1 cellular context compared by ENCODE assay signal in the genomic region with DNA sequence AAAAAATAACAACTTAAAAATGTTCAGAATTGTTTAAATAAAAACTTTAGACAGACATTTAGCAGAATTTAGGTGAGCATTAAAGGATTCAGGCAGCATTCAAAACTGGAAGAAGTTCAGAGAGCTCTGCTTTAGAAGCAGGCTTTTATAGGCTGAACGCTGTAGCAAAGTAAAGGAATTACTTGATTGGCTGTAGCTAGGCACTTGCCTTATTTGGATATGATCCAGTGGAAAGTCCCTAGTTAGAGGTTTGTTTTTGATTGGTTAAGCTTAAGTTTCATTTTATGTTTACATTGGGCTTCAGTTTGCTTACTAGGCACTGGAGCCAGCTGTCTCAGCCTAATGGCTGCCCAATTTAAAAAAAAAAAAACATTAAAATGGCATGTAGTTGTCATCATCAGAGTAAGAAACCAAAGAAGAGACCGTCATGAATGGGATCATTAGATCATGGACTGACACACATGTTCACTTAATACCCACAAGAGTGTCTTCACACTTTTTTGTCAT.
TF ChIP-seq lines count a peak whose summit lies in the region.

No MANE protein-coding gene starts in this region.

TF ChIP-seq in HepG2, 621 proteins besides CTCF, POLR2A, EP300 and RAD21 (continued from another document and continues in another):
- TF ChIP-seq, protein P1, sequence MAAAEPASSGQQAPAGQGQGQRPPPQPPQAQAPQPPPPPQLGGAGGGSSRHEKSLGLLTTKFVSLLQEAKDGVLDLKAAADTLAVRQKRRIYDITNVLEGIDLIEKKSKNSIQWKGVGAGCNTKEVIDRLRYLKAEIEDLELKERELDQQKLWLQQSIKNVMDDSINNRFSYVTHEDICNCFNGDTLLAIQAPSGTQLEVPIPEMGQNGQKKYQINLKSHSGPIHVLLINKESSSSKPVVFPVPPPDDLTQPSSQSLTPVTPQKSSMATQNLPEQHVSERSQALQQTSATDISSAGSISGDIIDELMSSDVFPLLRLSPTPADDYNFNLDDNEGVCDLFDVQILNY (CRISPR knock-in tag; conservative IDR thresholded peaks at IDR 0.05): no peak
- TF ChIP-seq, protein P2, sequence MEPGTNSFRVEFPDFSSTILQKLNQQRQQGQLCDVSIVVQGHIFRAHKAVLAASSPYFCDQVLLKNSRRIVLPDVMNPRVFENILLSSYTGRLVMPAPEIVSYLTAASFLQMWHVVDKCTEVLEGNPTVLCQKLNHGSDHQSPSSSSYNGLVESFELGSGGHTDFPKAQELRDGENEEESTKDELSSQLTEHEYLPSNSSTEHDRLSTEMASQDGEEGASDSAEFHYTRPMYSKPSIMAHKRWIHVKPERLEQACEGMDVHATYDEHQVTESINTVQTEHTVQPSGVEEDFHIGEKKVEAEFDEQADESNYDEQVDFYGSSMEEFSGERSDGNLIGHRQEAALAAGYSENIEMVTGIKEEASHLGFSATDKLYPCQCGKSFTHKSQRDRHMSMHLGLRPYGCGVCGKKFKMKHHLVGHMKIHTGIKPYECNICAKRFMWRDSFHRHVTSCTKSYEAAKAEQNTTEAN (CRISPR knock-in tag; conservative IDR thresholded peaks at IDR 0.05): no peak
- TF ChIP-seq ZNF768 (CRISPR knock-in tag; IDR thresholded peaks at IDR 0.05): no peak
- TF ChIP-seq, protein P3, sequence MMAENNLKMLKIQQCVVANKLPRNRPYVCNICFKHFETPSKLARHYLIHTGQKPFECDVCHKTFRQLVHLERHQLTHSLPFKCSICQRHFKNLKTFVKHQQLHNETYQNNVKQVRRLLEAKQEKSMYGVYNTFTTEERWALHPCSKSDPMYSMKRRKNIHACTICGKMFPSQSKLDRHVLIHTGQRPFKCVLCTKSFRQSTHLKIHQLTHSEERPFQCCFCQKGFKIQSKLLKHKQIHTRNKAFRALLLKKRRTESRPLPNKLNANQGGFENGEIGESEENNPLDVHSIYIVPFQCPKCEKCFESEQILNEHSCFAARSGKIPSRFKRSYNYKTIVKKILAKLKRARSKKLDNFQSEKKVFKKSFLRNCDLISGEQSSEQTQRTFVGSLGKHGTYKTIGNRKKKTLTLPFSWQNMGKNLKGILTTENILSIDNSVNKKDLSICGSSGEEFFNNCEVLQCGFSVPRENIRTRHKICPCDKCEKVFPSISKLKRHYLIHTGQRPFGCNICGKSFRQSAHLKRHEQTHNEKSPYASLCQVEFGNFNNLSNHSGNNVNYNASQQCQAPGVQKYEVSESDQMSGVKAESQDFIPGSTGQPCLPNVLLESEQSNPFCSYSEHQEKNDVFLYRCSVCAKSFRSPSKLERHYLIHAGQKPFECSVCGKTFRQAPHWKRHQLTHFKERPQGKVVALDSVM (CRISPR knock-in tag; IDR thresholded peaks at IDR 0.05): no peak
- no peak for TF ChIP-seq SMARCC2 (IDR thresholded peaks at IDR 0.05)
- TF ChIP-seq, protein P4, sequence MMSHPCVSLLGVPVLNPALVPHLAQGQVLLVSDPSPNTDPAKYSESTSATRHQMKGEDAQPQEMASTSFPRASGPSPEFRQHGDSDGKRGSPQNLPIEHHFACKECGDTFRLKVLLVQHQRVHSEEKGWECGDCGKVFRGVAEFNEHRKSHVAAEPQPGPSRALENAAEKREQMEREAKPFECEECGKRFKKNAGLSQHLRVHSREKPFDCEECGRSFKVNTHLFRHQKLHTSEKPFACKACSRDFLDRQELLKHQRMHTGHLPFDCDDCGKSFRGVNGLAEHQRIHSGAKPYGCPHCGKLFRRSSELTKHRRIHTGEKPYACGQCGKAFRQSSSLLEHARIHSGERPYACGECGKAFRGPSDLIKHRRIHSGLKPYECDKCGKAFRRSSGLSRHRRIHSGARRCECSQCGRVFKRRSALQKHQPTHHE (CRISPR knock-in tag; IDR thresholded peaks at IDR 0.05; ENCODE audit: borderline replicate concordance): no peak
- TF ChIP-seq, protein P5, sequence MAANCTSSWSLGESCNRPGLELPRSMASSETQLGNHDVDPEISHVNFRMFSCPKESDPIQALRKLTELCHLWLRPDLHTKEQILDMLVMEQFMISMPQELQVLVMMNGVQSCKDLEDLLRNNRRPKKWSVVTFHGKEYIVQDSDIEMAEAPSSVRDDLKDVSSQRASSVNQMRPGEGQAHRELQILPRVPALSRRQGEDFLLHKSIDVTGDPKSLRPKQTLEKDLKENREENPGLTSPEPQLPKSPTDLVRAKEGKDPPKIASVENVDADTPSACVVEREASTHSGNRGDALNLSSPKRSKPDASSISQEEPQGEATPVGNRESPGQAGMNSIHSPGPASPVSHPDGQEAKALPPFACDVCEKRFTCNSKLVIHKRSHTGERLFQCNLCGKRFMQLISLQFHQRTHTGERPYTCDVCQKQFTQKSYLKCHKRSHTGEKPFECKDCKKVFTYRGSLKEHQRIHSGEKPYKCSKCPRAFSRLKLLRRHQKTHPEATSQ (CRISPR knock-in tag; IDR thresholded peaks at IDR 0.05; ENCODE audit: borderline replicate concordance): no peak
- no peak for TF ChIP-seq HNRNPH1 (optimal IDR thresholded peaks at IDR 0.05; ENCODE audit: low read depth, low read length)
- TF ChIP-seq POGZ (CRISPR knock-in tag; IDR thresholded peaks at IDR 0.05): peak; percentile 94
- TF ChIP-seq, protein P6, sequence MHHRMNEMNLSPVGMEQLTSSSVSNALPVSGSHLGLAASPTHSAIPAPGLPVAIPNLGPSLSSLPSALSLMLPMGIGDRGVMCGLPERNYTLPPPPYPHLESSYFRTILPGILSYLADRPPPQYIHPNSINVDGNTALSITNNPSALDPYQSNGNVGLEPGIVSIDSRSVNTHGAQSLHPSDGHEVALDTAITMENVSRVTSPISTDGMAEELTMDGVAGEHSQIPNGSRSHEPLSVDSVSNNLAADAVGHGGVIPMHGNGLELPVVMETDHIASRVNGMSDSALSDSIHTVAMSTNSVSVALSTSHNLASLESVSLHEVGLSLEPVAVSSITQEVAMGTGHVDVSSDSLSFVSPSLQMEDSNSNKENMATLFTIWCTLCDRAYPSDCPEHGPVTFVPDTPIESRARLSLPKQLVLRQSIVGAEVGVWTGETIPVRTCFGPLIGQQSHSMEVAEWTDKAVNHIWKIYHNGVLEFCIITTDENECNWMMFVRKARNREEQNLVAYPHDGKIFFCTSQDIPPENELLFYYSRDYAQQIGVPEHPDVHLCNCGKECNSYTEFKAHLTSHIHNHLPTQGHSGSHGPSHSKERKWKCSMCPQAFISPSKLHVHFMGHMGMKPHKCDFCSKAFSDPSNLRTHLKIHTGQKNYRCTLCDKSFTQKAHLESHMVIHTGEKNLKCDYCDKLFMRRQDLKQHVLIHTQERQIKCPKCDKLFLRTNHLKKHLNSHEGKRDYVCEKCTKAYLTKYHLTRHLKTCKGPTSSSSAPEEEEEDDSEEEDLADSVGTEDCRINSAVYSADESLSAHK (CRISPR knock-in tag; IDR thresholded peaks at IDR 0.05; ENCODE audit: borderline replicate concordance): no peak
- no peak for TF ChIP-seq NCOA2 (CRISPR knock-in tag; IDR thresholded peaks at IDR 0.05)
- no peak for TF ChIP-seq ZNF547 (CRISPR knock-in tag; IDR thresholded peaks at IDR 0.05)
- no peak for TF ChIP-seq ZNF703 (CRISPR knock-in tag; IDR thresholded peaks at IDR 0.05; ENCODE audit: borderline replicate concordance)
- TF ChIP-seq ZNF850 (CRISPR knock-in tag; conservative IDR thresholded peaks at IDR 0.05): no peak
- peak; percentile 76; the same call in 1 of the 2 replicates for TF ChIP-seq ZSCAN9 (CRISPR knock-in tag; IDR thresholded peaks at IDR 0.05; ENCODE audit: borderline replicate concordance)
- TF ChIP-seq, protein P7, sequence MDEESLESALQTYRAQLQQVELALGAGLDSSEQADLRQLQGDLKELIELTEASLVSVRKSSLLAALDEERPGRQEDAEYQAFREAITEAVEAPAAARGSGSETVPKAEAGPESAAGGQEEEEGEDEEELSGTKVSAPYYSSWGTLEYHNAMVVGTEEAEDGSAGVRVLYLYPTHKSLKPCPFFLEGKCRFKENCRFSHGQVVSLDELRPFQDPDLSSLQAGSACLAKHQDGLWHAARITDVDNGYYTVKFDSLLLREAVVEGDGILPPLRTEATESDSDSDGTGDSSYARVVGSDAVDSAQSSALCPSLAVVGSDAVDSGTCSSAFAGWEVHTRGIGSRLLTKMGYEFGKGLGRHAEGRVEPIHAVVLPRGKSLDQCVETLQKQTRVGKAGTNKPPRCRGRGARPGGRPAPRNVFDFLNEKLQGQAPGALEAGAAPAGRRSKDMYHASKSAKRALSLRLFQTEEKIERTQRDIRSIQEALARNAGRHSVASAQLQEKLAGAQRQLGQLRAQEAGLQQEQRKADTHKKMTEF (CRISPR knock-in tag; IDR thresholded peaks at IDR 0.05): peak; percentile 52
- TF ChIP-seq, protein P8, sequence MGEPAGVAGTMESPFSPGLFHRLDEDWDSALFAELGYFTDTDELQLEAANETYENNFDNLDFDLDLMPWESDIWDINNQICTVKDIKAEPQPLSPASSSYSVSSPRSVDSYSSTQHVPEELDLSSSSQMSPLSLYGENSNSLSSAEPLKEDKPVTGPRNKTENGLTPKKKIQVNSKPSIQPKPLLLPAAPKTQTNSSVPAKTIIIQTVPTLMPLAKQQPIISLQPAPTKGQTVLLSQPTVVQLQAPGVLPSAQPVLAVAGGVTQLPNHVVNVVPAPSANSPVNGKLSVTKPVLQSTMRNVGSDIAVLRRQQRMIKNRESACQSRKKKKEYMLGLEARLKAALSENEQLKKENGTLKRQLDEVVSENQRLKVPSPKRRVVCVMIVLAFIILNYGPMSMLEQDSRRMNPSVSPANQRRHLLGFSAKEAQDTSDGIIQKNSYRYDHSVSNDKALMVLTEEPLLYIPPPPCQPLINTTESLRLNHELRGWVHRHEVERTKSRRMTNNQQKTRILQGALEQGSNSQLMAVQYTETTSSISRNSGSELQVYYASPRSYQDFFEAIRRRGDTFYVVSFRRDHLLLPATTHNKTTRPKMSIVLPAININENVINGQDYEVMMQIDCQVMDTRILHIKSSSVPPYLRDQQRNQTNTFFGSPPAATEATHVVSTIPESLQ (CRISPR knock-in tag; conservative IDR thresholded peaks at IDR 0.05): 0 out of 2 replicates have a peak, but pooled peaks have one; percentile 25
- TF ChIP-seq, protein P9, sequence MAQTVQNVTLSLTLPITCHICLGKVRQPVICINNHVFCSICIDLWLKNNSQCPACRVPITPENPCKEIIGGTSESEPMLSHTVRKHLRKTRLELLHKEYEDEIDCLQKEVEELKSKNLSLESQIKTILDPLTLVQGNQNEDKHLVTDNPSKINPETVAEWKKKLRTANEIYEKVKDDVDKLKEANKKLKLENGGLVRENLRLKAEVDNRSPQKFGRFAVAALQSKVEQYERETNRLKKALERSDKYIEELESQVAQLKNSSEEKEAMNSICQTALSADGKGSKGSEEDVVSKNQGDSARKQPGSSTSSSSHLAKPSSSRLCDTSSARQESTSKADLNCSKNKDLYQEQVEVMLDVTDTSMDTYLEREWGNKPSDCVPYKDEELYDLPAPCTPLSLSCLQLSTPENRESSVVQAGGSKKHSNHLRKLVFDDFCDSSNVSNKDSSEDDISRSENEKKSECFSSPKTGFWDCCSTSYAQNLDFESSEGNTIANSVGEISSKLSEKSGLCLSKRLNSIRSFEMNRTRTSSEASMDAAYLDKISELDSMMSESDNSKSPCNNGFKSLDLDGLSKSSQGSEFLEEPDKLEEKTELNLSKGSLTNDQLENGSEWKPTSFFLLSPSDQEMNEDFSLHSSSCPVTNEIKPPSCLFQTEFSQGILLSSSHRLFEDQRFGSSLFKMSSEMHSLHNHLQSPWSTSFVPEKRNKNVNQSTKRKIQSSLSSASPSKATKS (CRISPR knock-in tag; IDR thresholded peaks at IDR 0.05): no peak; the same call in 1 of the 2 replicates
- TF ChIP-seq ZNF350 (CRISPR knock-in tag; IDR thresholded peaks at IDR 0.05; ENCODE audit: borderline replicate concordance, low read depth): no peak
- no peak for TF ChIP-seq NR2F6 (IDR thresholded peaks at IDR 0.05)
- 0 out of 2 replicates have a peak, but pooled peaks have one; percentile 33 for TF ChIP-seq NR2F6 (CRISPR knock-in tag; IDR thresholded peaks at IDR 0.05)
- no peak for TF ChIP-seq FOXP1 (IDR thresholded peaks at IDR 0.05)
- peak; percentile 47 for TF ChIP-seq FOXP1 (CRISPR knock-in tag; IDR thresholded peaks at IDR 0.05)
- no peak for TF ChIP-seq ZNF234 (CRISPR knock-in tag; conservative IDR thresholded peaks at IDR 0.05)
- TF ChIP-seq, protein P10, sequence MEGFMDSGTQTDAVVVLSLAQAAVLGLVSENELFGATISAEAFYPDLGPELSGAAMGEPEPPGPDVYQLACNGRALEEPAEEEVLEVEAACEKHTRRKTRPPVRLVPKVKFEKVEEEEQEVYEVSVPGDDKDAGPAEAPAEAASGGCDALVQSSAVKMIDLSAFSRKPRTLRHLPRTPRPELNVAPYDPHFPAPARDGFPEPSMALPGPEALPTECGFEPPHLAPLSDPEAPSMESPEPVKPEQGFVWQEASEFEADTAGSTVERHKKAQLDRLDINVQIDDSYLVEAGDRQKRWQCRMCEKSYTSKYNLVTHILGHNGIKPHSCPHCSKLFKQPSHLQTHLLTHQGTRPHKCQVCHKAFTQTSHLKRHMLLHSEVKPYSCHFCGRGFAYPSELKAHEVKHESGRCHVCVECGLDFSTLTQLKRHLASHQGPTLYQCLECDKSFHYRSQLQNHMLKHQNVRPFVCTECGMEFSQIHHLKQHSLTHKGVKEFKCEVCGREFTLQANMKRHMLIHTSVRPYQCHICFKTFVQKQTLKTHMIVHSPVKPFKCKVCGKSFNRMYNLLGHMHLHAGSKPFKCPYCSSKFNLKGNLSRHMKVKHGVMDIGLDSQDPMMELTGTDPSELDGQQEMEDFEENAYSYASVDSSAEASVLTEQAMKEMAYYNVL (CRISPR knock-in tag; IDR thresholded peaks at IDR 0.05; ENCODE audit: borderline replicate concordance): no peak
- TF ChIP-seq CHD4 (IDR thresholded peaks at IDR 0.05; ENCODE audit: borderline replicate concordance, low read length): no peak; the same call in 1 of the 2 replicates
- TF ChIP-seq BRCA1 (CRISPR knock-in tag; IDR thresholded peaks at IDR 0.05): no peak
- TF ChIP-seq, protein P11, sequence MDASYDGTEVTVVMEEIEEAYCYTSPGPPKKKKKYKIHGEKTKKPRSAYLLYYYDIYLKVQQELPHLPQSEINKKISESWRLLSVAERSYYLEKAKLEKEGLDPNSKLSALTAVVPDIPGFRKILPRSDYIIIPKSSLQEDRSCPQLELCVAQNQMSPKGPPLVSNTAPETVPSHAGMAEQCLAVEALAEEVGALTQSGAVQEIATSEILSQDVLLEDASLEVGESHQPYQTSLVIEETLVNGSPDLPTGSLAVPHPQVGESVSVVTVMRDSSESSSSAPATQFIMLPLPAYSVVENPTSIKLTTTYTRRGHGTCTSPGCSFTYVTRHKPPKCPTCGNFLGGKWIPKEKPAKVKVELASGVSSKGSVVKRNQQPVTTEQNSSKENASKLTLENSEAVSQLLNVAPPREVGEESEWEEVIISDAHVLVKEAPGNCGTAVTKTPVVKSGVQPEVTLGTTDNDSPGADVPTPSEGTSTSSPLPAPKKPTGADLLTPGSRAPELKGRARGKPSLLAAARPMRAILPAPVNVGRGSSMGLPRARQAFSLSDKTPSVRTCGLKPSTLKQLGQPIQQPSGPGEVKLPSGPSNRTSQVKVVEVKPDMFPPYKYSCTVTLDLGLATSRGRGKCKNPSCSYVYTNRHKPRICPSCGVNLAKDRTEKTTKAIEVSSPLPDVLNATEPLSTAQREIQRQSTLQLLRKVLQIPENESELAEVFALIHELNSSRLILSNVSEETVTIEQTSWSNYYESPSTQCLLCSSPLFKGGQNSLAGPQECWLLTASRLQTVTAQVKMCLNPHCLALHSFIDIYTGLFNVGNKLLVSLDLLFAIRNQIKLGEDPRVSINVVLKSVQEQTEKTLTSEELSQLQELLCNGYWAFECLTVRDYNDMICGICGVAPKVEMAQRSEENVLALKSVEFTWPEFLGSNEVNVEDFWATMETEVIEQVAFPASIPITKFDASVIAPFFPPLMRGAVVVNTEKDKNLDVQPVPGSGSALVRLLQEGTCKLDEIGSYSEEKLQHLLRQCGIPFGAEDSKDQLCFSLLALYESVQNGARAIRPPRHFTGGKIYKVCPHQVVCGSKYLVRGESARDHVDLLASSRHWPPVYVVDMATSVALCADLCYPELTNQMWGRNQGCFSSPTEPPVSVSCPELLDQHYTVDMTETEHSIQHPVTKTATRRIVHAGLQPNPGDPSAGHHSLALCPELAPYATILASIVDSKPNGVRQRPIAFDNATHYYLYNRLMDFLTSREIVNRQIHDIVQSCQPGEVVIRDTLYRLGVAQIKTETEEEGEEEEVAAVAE (CRISPR knock-in tag; IDR thresholded peaks at IDR 0.05; ENCODE audit: borderline replicate concordance): peak; percentile 65; the same call in 1 of the 2 replicates
- TF ChIP-seq PHF8 (CRISPR knock-in tag; IDR thresholded peaks at IDR 0.05): no peak
- TF ChIP-seq SALL1 (CRISPR knock-in tag; IDR thresholded peaks at IDR 0.05): no peak
- TF ChIP-seq YEATS4 (CRISPR knock-in tag; IDR thresholded peaks at IDR 0.05; ENCODE audit: borderline replicate concordance): no peak
